In the genomic region with DNA sequence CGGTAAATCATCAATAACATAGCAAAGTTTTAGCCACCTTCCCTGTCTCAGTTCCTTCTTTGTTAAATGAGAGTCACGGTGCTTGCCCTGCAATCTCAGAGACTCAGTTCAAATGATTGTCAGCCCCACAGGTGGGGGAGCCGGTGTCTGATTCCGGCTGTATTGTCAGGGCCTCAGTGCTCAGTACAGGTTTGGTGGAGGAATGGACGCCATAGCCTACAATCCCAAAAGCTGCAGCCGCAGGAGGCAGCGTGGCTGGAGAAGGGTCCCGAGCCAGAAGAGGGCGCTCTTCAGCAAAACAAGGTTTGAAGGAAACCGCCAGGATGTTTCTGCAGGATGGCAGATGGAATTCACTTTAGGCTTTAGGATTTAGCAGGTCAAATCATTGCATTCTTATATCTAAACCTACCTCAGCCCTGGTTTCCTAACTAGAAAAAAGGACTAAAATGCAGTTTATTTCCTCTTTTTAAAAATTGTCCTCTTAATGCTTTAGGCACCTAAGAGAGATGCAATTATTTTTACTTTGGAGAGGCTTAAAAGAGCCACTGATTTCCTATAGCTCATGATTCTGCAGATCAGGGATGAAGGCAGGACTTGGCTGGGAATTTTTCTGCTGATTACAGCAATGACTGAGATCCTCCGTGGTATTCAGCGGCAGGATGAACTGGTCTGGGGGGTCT, we compare ENCODE assay signal across 1 cellular context.
TF ChIP-seq lines count a peak whose summit lies in the region.

No MANE protein-coding gene starts in this region.

TF ChIP-seq in GM23338, 12 proteins besides CTCF, POLR2A, EP300 and RAD21 (continued from another document):
- TF ChIP-seq, protein P1, sequence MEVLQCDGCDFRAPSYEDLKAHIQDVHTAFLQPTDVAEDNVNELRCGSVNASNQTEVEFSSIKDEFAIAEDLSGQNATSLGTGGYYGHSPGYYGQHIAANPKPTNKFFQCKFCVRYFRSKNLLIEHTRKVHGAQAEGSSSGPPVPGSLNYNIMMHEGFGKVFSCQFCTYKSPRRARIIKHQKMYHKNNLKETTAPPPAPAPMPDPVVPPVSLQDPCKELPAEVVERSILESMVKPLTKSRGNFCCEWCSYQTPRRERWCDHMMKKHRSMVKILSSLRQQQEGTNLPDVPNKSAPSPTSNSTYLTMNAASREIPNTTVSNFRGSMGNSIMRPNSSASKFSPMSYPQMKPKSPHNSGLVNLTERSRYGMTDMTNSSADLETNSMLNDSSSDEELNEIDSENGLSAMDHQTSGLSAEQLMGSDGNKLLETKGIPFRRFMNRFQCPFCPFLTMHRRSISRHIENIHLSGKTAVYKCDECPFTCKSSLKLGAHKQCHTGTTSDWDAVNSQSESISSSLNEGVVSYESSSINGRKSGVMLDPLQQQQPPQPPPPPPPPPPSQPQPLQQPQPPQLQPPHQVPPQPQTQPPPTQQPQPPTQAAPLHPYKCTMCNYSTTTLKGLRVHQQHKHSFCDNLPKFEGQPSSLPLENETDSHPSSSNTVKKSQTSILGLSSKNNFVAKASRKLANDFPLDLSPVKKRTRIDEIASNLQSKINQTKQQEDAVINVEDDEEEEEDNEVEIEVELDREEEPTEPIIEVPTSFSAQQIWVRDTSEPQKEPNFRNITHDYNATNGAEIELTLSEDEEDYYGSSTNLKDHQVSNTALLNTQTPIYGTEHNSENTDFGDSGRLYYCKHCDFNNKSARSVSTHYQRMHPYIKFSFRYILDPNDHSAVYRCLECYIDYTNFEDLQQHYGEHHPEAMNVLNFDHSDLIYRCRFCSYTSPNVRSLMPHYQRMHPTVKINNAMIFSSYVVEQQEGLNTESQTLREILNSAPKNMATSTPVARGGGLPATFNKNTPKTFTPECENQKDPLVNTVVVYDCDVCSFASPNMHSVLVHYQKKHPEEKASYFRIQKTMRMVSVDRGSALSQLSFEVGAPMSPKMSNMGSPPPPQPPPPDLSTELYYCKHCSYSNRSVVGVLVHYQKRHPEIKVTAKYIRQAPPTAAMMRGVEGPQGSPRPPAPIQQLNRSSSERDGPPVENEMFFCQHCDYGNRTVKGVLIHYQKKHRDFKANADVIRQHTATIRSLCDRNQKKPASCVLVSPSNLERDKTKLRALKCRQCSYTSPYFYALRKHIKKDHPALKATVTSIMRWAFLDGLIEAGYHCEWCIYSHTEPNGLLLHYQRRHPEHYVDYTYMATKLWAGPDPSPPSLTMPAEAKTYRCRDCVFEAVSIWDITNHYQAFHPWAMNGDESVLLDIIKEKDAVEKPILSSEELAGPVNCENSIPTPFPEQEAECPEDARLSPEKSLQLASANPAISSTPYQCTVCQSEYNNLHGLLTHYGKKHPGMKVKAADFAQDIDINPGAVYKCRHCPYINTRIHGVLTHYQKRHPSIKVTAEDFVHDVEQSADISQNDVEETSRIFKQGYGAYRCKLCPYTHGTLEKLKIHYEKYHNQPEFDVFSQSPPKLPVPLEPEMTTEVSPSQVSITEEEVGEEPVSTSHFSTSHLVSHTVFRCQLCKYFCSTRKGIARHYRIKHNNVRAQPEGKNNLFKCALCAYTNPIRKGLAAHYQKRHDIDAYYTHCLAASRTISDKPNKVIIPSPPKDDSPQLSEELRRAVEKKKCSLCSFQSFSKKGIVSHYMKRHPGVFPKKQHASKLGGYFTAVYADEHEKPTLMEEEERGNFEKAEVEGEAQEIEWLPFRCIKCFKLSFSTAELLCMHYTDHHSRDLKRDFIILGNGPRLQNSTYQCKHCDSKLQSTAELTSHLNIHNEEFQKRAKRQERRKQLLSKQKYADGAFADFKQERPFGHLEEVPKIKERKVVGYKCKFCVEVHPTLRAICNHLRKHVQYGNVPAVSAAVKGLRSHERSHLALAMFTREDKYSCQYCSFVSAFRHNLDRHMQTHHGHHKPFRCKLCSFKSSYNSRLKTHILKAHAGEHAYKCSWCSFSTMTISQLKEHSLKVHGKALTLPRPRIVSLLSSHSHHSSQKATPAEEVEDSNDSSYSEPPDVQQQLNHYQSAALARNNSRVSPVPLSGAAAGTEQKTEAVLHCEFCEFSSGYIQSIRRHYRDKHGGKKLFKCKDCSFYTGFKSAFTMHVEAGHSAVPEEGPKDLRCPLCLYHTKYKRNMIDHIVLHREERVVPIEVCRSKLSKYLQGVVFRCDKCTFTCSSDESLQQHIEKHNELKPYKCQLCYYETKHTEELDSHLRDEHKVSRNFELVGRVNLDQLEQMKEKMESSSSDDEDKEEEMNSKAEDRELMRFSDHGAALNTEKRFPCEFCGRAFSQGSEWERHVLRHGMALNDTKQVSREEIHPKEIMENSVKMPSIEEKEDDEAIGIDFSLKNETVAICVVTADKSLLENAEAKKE (CRISPR knock-in tag; IDR thresholded peaks at IDR 0.05): no peak
- no peak for TF ChIP-seq NANOG (IDR thresholded peaks at IDR 0.05; ENCODE audit: borderline replicate concordance)
- no peak for TF ChIP-seq JUNB (IDR thresholded peaks at IDR 0.05; ENCODE audit: unreplicated experiment)
- no peak for TF ChIP-seq CREB1 (CRISPR knock-in tag; IDR thresholded peaks at IDR 0.05; ENCODE audit: low read depth)
- TF ChIP-seq, protein P2, sequence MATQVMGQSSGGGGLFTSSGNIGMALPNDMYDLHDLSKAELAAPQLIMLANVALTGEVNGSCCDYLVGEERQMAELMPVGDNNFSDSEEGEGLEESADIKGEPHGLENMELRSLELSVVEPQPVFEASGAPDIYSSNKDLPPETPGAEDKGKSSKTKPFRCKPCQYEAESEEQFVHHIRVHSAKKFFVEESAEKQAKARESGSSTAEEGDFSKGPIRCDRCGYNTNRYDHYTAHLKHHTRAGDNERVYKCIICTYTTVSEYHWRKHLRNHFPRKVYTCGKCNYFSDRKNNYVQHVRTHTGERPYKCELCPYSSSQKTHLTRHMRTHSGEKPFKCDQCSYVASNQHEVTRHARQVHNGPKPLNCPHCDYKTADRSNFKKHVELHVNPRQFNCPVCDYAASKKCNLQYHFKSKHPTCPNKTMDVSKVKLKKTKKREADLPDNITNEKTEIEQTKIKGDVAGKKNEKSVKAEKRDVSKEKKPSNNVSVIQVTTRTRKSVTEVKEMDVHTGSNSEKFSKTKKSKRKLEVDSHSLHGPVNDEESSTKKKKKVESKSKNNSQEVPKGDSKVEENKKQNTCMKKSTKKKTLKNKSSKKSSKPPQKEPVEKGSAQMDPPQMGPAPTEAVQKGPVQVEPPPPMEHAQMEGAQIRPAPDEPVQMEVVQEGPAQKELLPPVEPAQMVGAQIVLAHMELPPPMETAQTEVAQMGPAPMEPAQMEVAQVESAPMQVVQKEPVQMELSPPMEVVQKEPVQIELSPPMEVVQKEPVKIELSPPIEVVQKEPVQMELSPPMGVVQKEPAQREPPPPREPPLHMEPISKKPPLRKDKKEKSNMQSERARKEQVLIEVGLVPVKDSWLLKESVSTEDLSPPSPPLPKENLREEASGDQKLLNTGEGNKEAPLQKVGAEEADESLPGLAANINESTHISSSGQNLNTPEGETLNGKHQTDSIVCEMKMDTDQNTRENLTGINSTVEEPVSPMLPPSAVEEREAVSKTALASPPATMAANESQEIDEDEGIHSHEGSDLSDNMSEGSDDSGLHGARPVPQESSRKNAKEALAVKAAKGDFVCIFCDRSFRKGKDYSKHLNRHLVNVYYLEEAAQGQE (IDR thresholded peaks at IDR 0.05; ENCODE audit: unreplicated experiment): no peak
